12 cellular contexts compared by ENCODE assay signal in genomic region chr20:6381887-6382286, GRCh38.
A peak's percentile ranks its signal among the peaks of the same experiment; 100 is the strongest.
DNase-seq lines count a peak whose midpoint lies in the region; ATAC-seq and TF ChIP-seq lines count a peak whose summit lies in the region.
"Had no signal": no experiment of that assay in that cellular context is flagged by ENCODE, and none has a peak within 500 bp of the region (broad histone marks: within the 10 kb centered on the region; RNA-seq: fewer than 3 reads in every experiment).

No MANE protein-coding gene starts in this region.

- no peaks in the 10 kb centered on the region for H3K36me3 ChIP-seq in gastrocnemius medialis

- no peaks in the 10 kb centered on the region for H3K36me3 Mint-ChIP-seq in osteocyte (ENCODE audit: unreplicated experiment)
- H3K36me3 Mint-ChIP-seq: T-cell had no signal

- H3K4me3 Mint-ChIP-seq in osteocyte (ENCODE audit: unreplicated experiment), result no peak overlapping the region
- H3K4me3 Mint-ChIP-seq: stimulated activated naive CD8-positive, alpha-beta T cell treated with anti-CD3 and anti-CD28 coated beads, Interleukin-15, amount 100 ng/mL, for 72 hours; T-cell had no signal

- H3K9me3 ChIP-seq in gastrocnemius medialis, result no peaks in the 10 kb centered on the region

- no peaks in the 10 kb centered on the region for H3K4me1 ChIP-seq in gastrocnemius medialis

- no peaks in the 10 kb centered on the region for H3K4me1 Mint-ChIP-seq in osteocyte (ENCODE audit: unreplicated experiment)
- H3K4me1 Mint-ChIP-seq: stimulated activated naive CD8-positive, alpha-beta T cell treated with anti-CD3 and anti-CD28 coated beads, Interleukin-15, amount 100 ng/mL, for 72 hours; T-cell had no signal

- no peaks in the 10 kb centered on the region for H3K9me3 Mint-ChIP-seq in osteocyte (ENCODE audit: unreplicated experiment)
- H3K9me3 Mint-ChIP-seq: stimulated activated naive CD8-positive, alpha-beta T cell treated with anti-CD3 and anti-CD28 coated beads, Interleukin-15, amount 100 ng/mL, for 72 hours had no signal

- no peak overlapping the region for H3K4me3 ChIP-seq in fibroblast of villous mesenchyme (ENCODE audit: low read depth, low read length)
- H3K4me3 ChIP-seq in gastrocnemius medialis, result no peak overlapping the region

- peak; percentile 9 for DNase-seq in H4 (ENCODE audit: low spot score)
- DNase-seq in RPMI7951 (ENCODE audit: low read depth), result peak; percentile 7
- DNase-seq in fibroblast of villous mesenchyme (ENCODE audit: low read depth), result peak; percentile 23
- no peak for DNase-seq in osteocyte (ENCODE audit: extremely low spot score, unreplicated experiment)
- no peak for DNase-seq in gastrocnemius medialis
- DNase-seq: left cardiac atrium; NCI-H2107; stimulated activated naive CD8-positive, alpha-beta T cell treated with anti-CD3 and anti-CD28 coated beads, Interleukin-15, amount 100 ng/mL, for 72 hours; T-cell had no signal

- no peaks in the 10 kb centered on the region for H3K27me3 Mint-ChIP-seq in osteocyte (ENCODE audit: unreplicated experiment)
- H3K27me3 Mint-ChIP-seq: stimulated activated naive CD8-positive, alpha-beta T cell treated with anti-CD3 and anti-CD28 coated beads, Interleukin-15, amount 100 ng/mL, for 72 hours; T-cell had no signal

- intact Hi-C loops in gastrocnemius medialis (cut with DNase I; ENCODE audit: low total_unique reads), result no loop called here

- TF ChIP-seq CTCF in fibroblast of villous mesenchyme (IDR thresholded peaks at IDR 0.05; ENCODE audit: insufficient read depth, low read depth, low read length) (peak; percentile 70), osteocyte (IDR thresholded peaks at IDR 0.05) (peak; percentile 39), gastrocnemius medialis (IDR thresholded peaks at IDR 0.05 in 4 of 5, conservative IDR thresholded peaks at IDR 0.05 in 1 of 5) (no peak)

- no peak for ATAC-seq in gastrocnemius medialis
- ATAC-seq in HG02588 (IDR thresholded peaks at IDR 0.05; ENCODE audit: unreplicated experiment), result no peak
- ATAC-seq in GM19395 (IDR thresholded peaks at IDR 0.05; ENCODE audit: unreplicated experiment), result no peak
- ATAC-seq in GM21360 (IDR thresholded peaks at IDR 0.05; ENCODE audit: unreplicated experiment), result no peak
- ATAC-seq: left cardiac atrium; stimulated activated naive CD8-positive, alpha-beta T cell treated with anti-CD3 and anti-CD28 coated beads, Interleukin-15, amount 100 ng/mL, for 72 hours; T-cell had no signal

- in situ Hi-C loops in gastrocnemius medialis (cut with MboI; ENCODE audit: low sequenced_read_pairs in 4 of 4), result no loop called here

- no peak overlapping the region for H3K27ac Mint-ChIP-seq in osteocyte (ENCODE audit: unreplicated experiment)
- H3K27ac Mint-ChIP-seq: stimulated activated naive CD8-positive, alpha-beta T cell treated with anti-CD3 and anti-CD28 coated beads, Interleukin-15, amount 100 ng/mL, for 72 hours; T-cell had no signal

- H3K27me3 ChIP-seq in gastrocnemius medialis, result no peaks in the 10 kb centered on the region

- no peak for TF ChIP-seq POLR2A in gastrocnemius medialis (IDR thresholded peaks at IDR 0.05)

- H3K27ac ChIP-seq in gastrocnemius medialis, result no peak overlapping the region

Comparison
In these comparisons a context has a peak if more than half of its experiments do, and no peak if none do; other contexts are left out.
1. DNase-seq: peak in H4 (single experiment), RPMI7951 (single experiment) and fibroblast of villous mesenchyme (single experiment); none in osteocyte (single experiment) and gastrocnemius medialis (0 of 2).
2. CTCF ChIP-seq: peak in fibroblast of villous mesenchyme (single experiment) and osteocyte (single experiment); none in gastrocnemius medialis (0 of 5).